In genomic region chr2:222298000-222298310, GRCh38 we compare ENCODE assay signal across 16 cellular contexts. TPM values are rescaled to one million over a fixed set of nuclear protein-coding genes. Genes with fewer than 3 reads are reported as not detected.
DNase-seq lines count a peak whose midpoint lies in the region; ATAC-seq and TF ChIP-seq lines count a peak whose summit lies in the region.
"Had no signal": no experiment of that assay in that cellular context is flagged by ENCODE, and none has a peak within 500 bp of the region (broad histone marks: within the 10 kb centered on the region; RNA-seq: fewer than 3 reads in every experiment).

No MANE protein-coding gene starts in this region.

- no peaks in the 10 kb centered on the region for H3K9me2 ChIP-seq in SK-N-SH

- H3K9ac ChIP-seq in SK-N-SH, result no peak overlapping the region
- H3K9ac ChIP-seq in adipocyte (ENCODE audit: low read length), result no peak overlapping the region
- no peak overlapping the region for H3K9ac ChIP-seq in iPS-15b (ENCODE audit: low read depth, low read length)
- peak overlapping the region; percentile 88 for H3K9ac ChIP-seq in skeletal muscle satellite cell (ENCODE audit: low read depth, low read length)

- H3K27me3 ChIP-seq in SK-N-SH (ENCODE audit: insufficient read depth), result peaks cover 98% of the 10 kb centered on the region
- H3K27me3 ChIP-seq in adipocyte (replicated peaks; ENCODE audit: control insufficient read depth, insufficient read depth, low read length), result peaks cover 96% of the 10 kb centered on the region
- peaks cover 100% of the 10 kb centered on the region for H3K27me3 ChIP-seq in iPS-15b (ENCODE audit: control insufficient read depth, insufficient read depth, low read length)
- H3K27me3 ChIP-seq in skeletal muscle satellite cell (ENCODE audit: control insufficient read depth, insufficient read depth, low read length), result peaks cover 10% of the 10 kb centered on the region

- CTCF ChIA-PET in SK-N-SH (lab: Yijun Ruan, JAX), result interaction anchor here (1.2 to 1.6 kb wide), 2 partner anchors 9 to 21 kb away, joined by 3 to 5 read pairs; no protein-coding TSS in a partner anchor

- DNase-seq in SK-N-SH (no peak), adipocyte (ENCODE audit: low read depth) (no peak), NCI-H2227 (lab: John Stamatoyannopoulos, UW; ENCODE audit: unreplicated experiment) (no peak), HuH-7.5 (ENCODE audit: low spot score) (no peak), kidney tubule cell (ENCODE audit: low spot score) (no peak)
- DNase-seq: activated naive CD4-positive, alpha-beta T cell treated with Interleukin-2 at 50 U/mL for 16 hours; COR-L47; naive thymus-derived CD4-positive, alpha-beta T cell; NCI-H1105; T-helper 17 cell had no signal

- peak overlapping the region in 1 of 2 experiments; percentile 14; a peak in 2 of 4 replicates for H3K4me3 ChIP-seq in SK-N-SH (ENCODE audit: low read depth in 2 of 2, low read length in 1 of 2)
- H3K4me3 ChIP-seq in adipocyte (ENCODE audit: low read length), result peak overlapping the region; percentile 47
- peak overlapping the region; percentile 37 for H3K4me3 ChIP-seq in iPS-15b (ENCODE audit: low read depth, low read length)
- peak overlapping the region; percentile 84 for H3K4me3 ChIP-seq in skeletal muscle satellite cell (ENCODE audit: low read length)

- no peak for TF ChIP-seq RAD21 in SK-N-SH (IDR thresholded peaks at IDR 0.05; ENCODE audit: low read length)

- peak overlapping the region; percentile 51; the same call in 1 of the 2 replicates for H2AFZ ChIP-seq in SK-N-SH (ENCODE audit: low read depth)

- 15% methylated on average over 16 of the region's 16 CpGs for WGBS in SK-N-SH (ENCODE audit: low lambda C conversion rate)

- H3K4me2 ChIP-seq in SK-N-SH (peak overlapping the region; percentile 62), skeletal muscle satellite cell (ENCODE audit: low read length) (peak overlapping the region; percentile 84)

- H3K4me1 ChIP-seq in SK-N-SH (ENCODE audit: control insufficient read depth in 1 of 2, insufficient read depth in 2 of 2, low read depth in 1 of 2, low read length in 1 of 2), result peaks cover 0 to 2% of the 10 kb centered on the region in 2 experiments; a peak in 1 of 4 replicates
- H3K4me1 ChIP-seq in adipocyte (ENCODE audit: control insufficient read depth, insufficient read depth, low read length), result no peaks in the 10 kb centered on the region
- peaks cover 2% of the 10 kb centered on the region for H3K4me1 ChIP-seq in iPS-15b (ENCODE audit: control insufficient read depth, insufficient read depth, low read length)
- H3K4me1 ChIP-seq in skeletal muscle satellite cell (ENCODE audit: control insufficient read depth, insufficient read depth, low read length), result peaks cover 19% of the 10 kb centered on the region

- no peak for TF ChIP-seq CTCF in SK-N-SH (IDR thresholded peaks at IDR 0.05)

- TF ChIP-seq EP300 in SK-N-SH (IDR thresholded peaks at IDR 0.05; ENCODE audit: borderline replicate concordance in 1 of 2, low read depth in 1 of 2, low read length in 1 of 2), result no peak

- H4K20me1 ChIP-seq in SK-N-SH (ENCODE audit: insufficient read depth), result no peaks in the 10 kb centered on the region

- no peak for ATAC-seq in SK-N-SH treated with all-trans-retinoic acid at 6 μM for 48 hours
- ATAC-seq: naive thymus-derived CD4-positive, alpha-beta T cell; T-helper 17 cell had no signal

- POLR2A ChIA-PET in SK-N-SH (lab: Yijun Ruan, JAX), result no interaction called here

- no peaks in the 10 kb centered on the region for H3K9me3 ChIP-seq in SK-N-SH
- H3K9me3 ChIP-seq in adipocyte (ENCODE audit: control insufficient read depth, low read length), result peaks cover 21% of the 10 kb centered on the region
- H3K9me3 ChIP-seq in iPS-15b (ENCODE audit: control insufficient read depth, insufficient read depth, low read length), result no peaks in the 10 kb centered on the region
- no peaks in the 10 kb centered on the region for H3K9me3 ChIP-seq in skeletal muscle satellite cell (replicated peaks; ENCODE audit: low read length)
- H3K9me3 ChIP-seq: tibial nerve had no signal

- H3K36me3 ChIP-seq in SK-N-SH (replicated peaks in 1 of 2; ENCODE audit: control insufficient read depth in 1 of 2, insufficient read depth in 2 of 2, low read length in 1 of 2) (no peaks in the 10 kb centered on the region), adipocyte (ENCODE audit: control insufficient read depth, insufficient read depth, low read length, severe bottlenecking) (no peaks in the 10 kb centered on the region), iPS-15b (ENCODE audit: control insufficient read depth, insufficient read depth, low read length) (no peaks in the 10 kb centered on the region), skeletal muscle satellite cell (ENCODE audit: insufficient read depth, low read length) (no peaks in the 10 kb centered on the region)
- H3K36me3 ChIP-seq: spleen, tibial nerve had no signal

- H3K79me2 ChIP-seq in SK-N-SH (ENCODE audit: insufficient read depth), result no peaks in the 10 kb centered on the region

- H3K27ac ChIP-seq in SK-N-SH (ENCODE audit: low read depth in 2 of 2, low read length in 1 of 2), result no peak overlapping the region
- H3K27ac ChIP-seq: 22Rv1, spleen, tibial nerve had no signal

- H3F3A ChIP-seq in SK-N-SH (replicated peaks; ENCODE audit: insufficient read depth), result no peaks in the 10 kb centered on the region

TF ChIP-seq in SK-N-SH, 30 proteins besides CTCF, POLR2A, EP300 and RAD21 (continues in another document):
- no peak for TF ChIP-seq YY1 (IDR thresholded peaks at IDR 0.05; ENCODE audit: low read depth)
- TF ChIP-seq, protein P1, sequence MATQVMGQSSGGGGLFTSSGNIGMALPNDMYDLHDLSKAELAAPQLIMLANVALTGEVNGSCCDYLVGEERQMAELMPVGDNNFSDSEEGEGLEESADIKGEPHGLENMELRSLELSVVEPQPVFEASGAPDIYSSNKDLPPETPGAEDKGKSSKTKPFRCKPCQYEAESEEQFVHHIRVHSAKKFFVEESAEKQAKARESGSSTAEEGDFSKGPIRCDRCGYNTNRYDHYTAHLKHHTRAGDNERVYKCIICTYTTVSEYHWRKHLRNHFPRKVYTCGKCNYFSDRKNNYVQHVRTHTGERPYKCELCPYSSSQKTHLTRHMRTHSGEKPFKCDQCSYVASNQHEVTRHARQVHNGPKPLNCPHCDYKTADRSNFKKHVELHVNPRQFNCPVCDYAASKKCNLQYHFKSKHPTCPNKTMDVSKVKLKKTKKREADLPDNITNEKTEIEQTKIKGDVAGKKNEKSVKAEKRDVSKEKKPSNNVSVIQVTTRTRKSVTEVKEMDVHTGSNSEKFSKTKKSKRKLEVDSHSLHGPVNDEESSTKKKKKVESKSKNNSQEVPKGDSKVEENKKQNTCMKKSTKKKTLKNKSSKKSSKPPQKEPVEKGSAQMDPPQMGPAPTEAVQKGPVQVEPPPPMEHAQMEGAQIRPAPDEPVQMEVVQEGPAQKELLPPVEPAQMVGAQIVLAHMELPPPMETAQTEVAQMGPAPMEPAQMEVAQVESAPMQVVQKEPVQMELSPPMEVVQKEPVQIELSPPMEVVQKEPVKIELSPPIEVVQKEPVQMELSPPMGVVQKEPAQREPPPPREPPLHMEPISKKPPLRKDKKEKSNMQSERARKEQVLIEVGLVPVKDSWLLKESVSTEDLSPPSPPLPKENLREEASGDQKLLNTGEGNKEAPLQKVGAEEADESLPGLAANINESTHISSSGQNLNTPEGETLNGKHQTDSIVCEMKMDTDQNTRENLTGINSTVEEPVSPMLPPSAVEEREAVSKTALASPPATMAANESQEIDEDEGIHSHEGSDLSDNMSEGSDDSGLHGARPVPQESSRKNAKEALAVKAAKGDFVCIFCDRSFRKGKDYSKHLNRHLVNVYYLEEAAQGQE (IDR thresholded peaks at IDR 0.05; ENCODE audit: low read depth, low read length), result no peak
- no peak for TF ChIP-seq TAF1 (IDR thresholded peaks at IDR 0.05; ENCODE audit: borderline replicate concordance, low read depth, low read length)
- no peak for TF ChIP-seq GATA2 (CRISPR knock-in tag; IDR thresholded peaks at IDR 0.05)
- no peak for TF ChIP-seq JUND (IDR thresholded peaks at IDR 0.05)
- no peak for TF ChIP-seq SIN3A (IDR thresholded peaks at IDR 0.05; ENCODE audit: borderline replicate concordance, low read depth, low read length)

TF ChIP-seq in SK-N-SH treated with all-trans-retinoic acid at 6 μM for 48 hours, 23 proteins besides CTCF, POLR2A, EP300 and RAD21 (continues in another document):
- TF ChIP-seq ZNF565 (CRISPR knock-in tag; conservative IDR thresholded peaks at IDR 0.05; ENCODE audit: low read depth), result no peak
- TF ChIP-seq GLIS3 (CRISPR knock-in tag; IDR thresholded peaks at IDR 0.05), result no peak
- no peak for TF ChIP-seq ZFP3 (CRISPR knock-in tag; IDR thresholded peaks at IDR 0.05)
- no peak for TF ChIP-seq PATZ1 (CRISPR knock-in tag; IDR thresholded peaks at IDR 0.05; ENCODE audit: borderline replicate concordance)
- no peak for TF ChIP-seq CSRNP3 (CRISPR knock-in tag; IDR thresholded peaks at IDR 0.05)

RNA-seq across cellular contexts. Expression of gene PAX3, which starts 0.8 kb away (rescaled TPM):
- not detected in 2 replicates for polyA plus RNA-seq in SK-N-SH (2012; rRNA removed)
- not detected in 2 replicates for polyA plus RNA-seq in SK-N-SH (2012; cell fraction: cytosol; rRNA removed)
- polyA plus RNA-seq in SK-N-SH (2012; cell fraction: nucleus; rRNA removed), result 0.11 TPM in 1 of 2 replicates, not detected in the other
- total RNA-seq in skeletal muscle satellite cell (2012; rRNA removed), result under 0.01 and 0.44 TPM in 2 replicates
- total RNA-seq: naive thymus-derived CD4-positive, alpha-beta T cell; T-helper 17 cell; tibial nerve had no signal
- polyA plus RNA-seq: naive thymus-derived CD4-positive, alpha-beta T cell; spleen had no signal
